23 cellular contexts compared by ENCODE assay signal in genomic region chr14:56219666-56220413, GRCh38.
DNase-seq lines count a peak whose midpoint lies in the region; ATAC-seq, FAIRE-seq and TF ChIP-seq lines count a peak whose summit lies in the region.
"Had no signal": no experiment of that assay in that cellular context is flagged by ENCODE, and none has a peak within 500 bp of the region (broad histone marks: within the 10 kb centered on the region; RNA-seq: fewer than 3 reads in every experiment).

No MANE protein-coding gene starts in this region.

- H3K9me3 Mint-ChIP-seq in neural progenitor cell = no peaks in the 10 kb centered on the region
- H3K9me3 Mint-ChIP-seq: activated CD4-positive, alpha-beta memory T cell treated with anti-CD3 and anti-CD28 coated beads, Interleukin-2, amount 10 ng/mL, durations not matched to agents 7 days and 5 days; IgD-negative memory B cell; neural crest cell; T-helper 2 cell treated with Interferon-gamma antibody and Interleukin-4, amounts not matched to agents 5 μg/mL and 100 μg/mL, for 36 hours had no signal

- H3K79me1 ChIP-seq in H1 (ENCODE audit: low read depth, low read length) = no peaks in the 10 kb centered on the region; the same call in none of the 2 replicates

- no peak overlapping the region for H4K8ac ChIP-seq in H1 (ENCODE audit: extremely low read depth, insufficient read depth, low read length)

- no peak overlapping the region for H2AK5ac ChIP-seq in H1 (ENCODE audit: low read depth, low read length)

- no peaks in the 10 kb centered on the region for H4K20me1 ChIP-seq in GM23248 (ENCODE audit: insufficient read depth)
- no peaks in the 10 kb centered on the region for H4K20me1 ChIP-seq in H1 (replicated peaks in 1 of 2; ENCODE audit: control insufficient read depth in 1 of 2, insufficient read depth in 2 of 2, low read length in 2 of 2)
- peaks cover 17% of the 10 kb centered on the region for H4K20me1 ChIP-seq in neural progenitor cell (ENCODE audit: low read depth)

- no peaks in the 10 kb centered on the region for H3F3A ChIP-seq in GM23248 (ENCODE audit: insufficient read depth)
- no peaks in the 10 kb centered on the region for H3F3A ChIP-seq in neural progenitor cell (ENCODE audit: low read depth)

- DNase-seq in GM23248 (peak; percentile 18), SHP77 treated with DMSO at 0.1 percent for 48 hours (lab: John Stamatoyannopoulos, UW) (peak; percentile 65), H1 (ENCODE audit: low read depth in 1 of 2, low spot score in 2 of 2) (no peak), neural progenitor cell (ENCODE audit: low spot score) (no peak), AG08395 (ENCODE audit: low spot score) (no peak), inferior parietal cortex (ENCODE audit: extremely low spot score) (no peak)
- DNase-seq: activated CD4-positive, alpha-beta memory T cell treated with anti-CD3 and anti-CD28 coated beads, Interleukin-2, amount 10 ng/mL, durations not matched to agents 7 days and 5 days; activated naive CD4-positive, alpha-beta T cell; amniotic stem cell; Calu3; central memory CD4-positive, alpha-beta T cell; mucosa of descending colon; NCI-H1694; NCI-H774; PC-3; psoas muscle; SK-N-SH; small intestine; stimulated activated naive CD4-positive, alpha-beta T cell treated with Interleukin-2 at 50 U/mL for 16 hours had no signal

- H3K4me1 Mint-ChIP-seq in neural progenitor cell = peaks cover 23% of the 10 kb centered on the region
- H3K4me1 Mint-ChIP-seq: activated CD4-positive, alpha-beta memory T cell treated with anti-CD3 and anti-CD28 coated beads, Interleukin-2, amount 10 ng/mL, durations not matched to agents 7 days and 5 days had no signal

- no peak overlapping the region for H3K56ac ChIP-seq in H1 (replicated peaks; ENCODE audit: insufficient read length, low read depth, low read length)

- no peak for ATAC-seq in GM18858 (IDR thresholded peaks at IDR 0.05; ENCODE audit: unreplicated experiment)
- ATAC-seq: mucosa of descending colon, PC-3, psoas muscle had no signal

- no peak overlapping the region for H2BK15ac ChIP-seq in H1 (ENCODE audit: low read length)

- 0 out of 2 replicates have a peak overlapping the region, but pooled peaks have one; percentile 16 for H3K18ac ChIP-seq in H1 (ENCODE audit: extremely low read depth, low read length)

- no peak overlapping the region for H3K27ac Mint-ChIP-seq in neural progenitor cell
- H3K27ac Mint-ChIP-seq: activated CD4-positive, alpha-beta memory T cell treated with anti-CD3 and anti-CD28 coated beads, Interleukin-2, amount 10 ng/mL, durations not matched to agents 7 days and 5 days; IgD-negative memory B cell; T-helper 2 cell treated with Interferon-gamma antibody and Interleukin-4, amounts not matched to agents 5 μg/mL and 100 μg/mL, for 36 hours had no signal

- WGBS in GM23248 (ENCODE audit: low coverage in 1 of 2, low lambda C conversion rate in 2 of 2, missing lambda C conversion rate in 2 of 2), 2 experiments = 30 to 40% methylated on average over 7 of the region's 7 CpGs
- WGBS in H1 (ENCODE audit: extremely low coverage in 1 of 2, insufficient coverage in 1 of 2, insufficient read length in 1 of 2, insufficient replicate concordance in 2 of 2, low coverage in 1 of 2, low lambda C conversion rate in 2 of 2, missing lambda C conversion rate in 1 of 2), 2 experiments = 75% methylated on average over 7 of the region's 7 CpGs; no CpG with 5 or more reads in 1 of the 2 experiments

- H3K23ac ChIP-seq in H1 (ENCODE audit: insufficient read length) = no peak overlapping the region

- H3K4me3 Mint-ChIP-seq in neural progenitor cell = no peak overlapping the region
- H3K4me3 Mint-ChIP-seq: activated CD4-positive, alpha-beta memory T cell treated with anti-CD3 and anti-CD28 coated beads, Interleukin-2, amount 10 ng/mL, durations not matched to agents 7 days and 5 days; IgD-negative memory B cell; neural crest cell; T-helper 2 cell treated with Interferon-gamma antibody and Interleukin-4, amounts not matched to agents 5 μg/mL and 100 μg/mL, for 36 hours had no signal

- TF ChIP-seq POLR2A in H1 (IDR thresholded peaks at IDR 0.05; ENCODE audit: control extremely low read depth in 1 of 2, low read depth in 2 of 2, low read length in 2 of 2) = no peak

- POLR2A ChIA-PET in H1 (lab: Charles Lee; ENCODE audit: partially characterized antibody) = no interaction called here

- H3K27me3 ChIP-seq in GM23248 (replicated peaks; ENCODE audit: insufficient read depth) (no peaks in the 10 kb centered on the region), H1 (replicated peaks in 1 of 4; ENCODE audit: control insufficient read depth in 3 of 4, extremely low read depth in 1 of 4, insufficient read depth in 3 of 4, low read length in 3 of 4) (no peaks in the 10 kb centered on the region), neural progenitor cell (no peaks in the 10 kb centered on the region)

- H4K91ac ChIP-seq in H1 (replicated peaks; ENCODE audit: insufficient read length, low read length) = no peak overlapping the region

- H3K4me3 ChIP-seq in GM23248 = no peak overlapping the region
- H3K4me3 ChIP-seq in H1 (ENCODE audit: extremely low read depth in 1 of 4, insufficient read depth in 2 of 4, low read depth in 3 of 4, low read length in 4 of 4) = no peak overlapping the region
- no peak overlapping the region for H3K4me3 ChIP-seq in neural progenitor cell
- H3K4me3 ChIP-seq: mucosa of descending colon, psoas muscle had no signal

- in situ Hi-C loops in GM23248 (cut with MboI) = no loop called here

- H2BK12ac ChIP-seq in H1 (ENCODE audit: low read depth, low read length) = no peak overlapping the region

- no peak overlapping the region for H4K5ac ChIP-seq in H1 (ENCODE audit: insufficient read length, low read depth, low read length)

- no peak for TF ChIP-seq EP300 in H1 (IDR thresholded peaks at IDR 0.05; ENCODE audit: borderline replicate concordance in 1 of 2, low read depth in 2 of 2, low read length in 2 of 2)

- H3K79me2 ChIP-seq in GM23248 (ENCODE audit: insufficient read depth) (no peaks in the 10 kb centered on the region), H1 (ENCODE audit: control insufficient read depth in 1 of 2, insufficient read depth in 2 of 2, low read length in 2 of 2) (no peaks in the 10 kb centered on the region), neural progenitor cell (ENCODE audit: low read depth) (peaks cover 9% of the 10 kb centered on the region)

- H3K9me3 ChIP-seq in GM23248 (ENCODE audit: low read depth) = no peaks in the 10 kb centered on the region
- H3K9me3 ChIP-seq in H1 (ENCODE audit: insufficient read depth in 2 of 2, low read depth in 1 of 2, low read length in 1 of 2) = no peaks in the 10 kb centered on the region
- no peaks in the 10 kb centered on the region for H3K9me3 ChIP-seq in neural progenitor cell (ENCODE audit: low read depth)
- H3K9me3 ChIP-seq: mucosa of descending colon, psoas muscle, SK-N-SH had no signal

- H2AFZ ChIP-seq in GM23248 (0 out of 2 replicates have a peak overlapping the region, but pooled peaks have one; percentile 25), H1 (ENCODE audit: low read length) (no peak overlapping the region), neural progenitor cell (replicated peaks) (no peak overlapping the region)

- FAIRE-seq in H1 (lab: Jason Lieb, UNC) = no peak
- FAIRE-seq: small intestine had no signal

- no peak overlapping the region for H3K4me2 ChIP-seq in GM23248 (ENCODE audit: unreplicated experiment)
- no peak overlapping the region for H3K4me2 ChIP-seq in H1 (ENCODE audit: insufficient read depth in 1 of 2, low read depth in 2 of 2, low read length in 2 of 2)
- H3K4me2 ChIP-seq in neural progenitor cell = no peak overlapping the region
- H3K4me2 ChIP-seq: SK-N-SH had no signal

- no peak overlapping the region for H3K14ac ChIP-seq in H1 (ENCODE audit: insufficient read length)

- H2BK5ac ChIP-seq in H1 (ENCODE audit: low read depth, low read length) = no peak overlapping the region

- H3K4me1 ChIP-seq in GM23248 (ENCODE audit: insufficient read depth) (peaks cover 16% of the 10 kb centered on the region; the same call in 1 of the 2 replicates), H1 (replicated peaks in 1 of 4; ENCODE audit: control insufficient read depth in 3 of 4, insufficient read depth in 4 of 4, low read length in 3 of 4) (no peaks in the 10 kb centered on the region), neural progenitor cell (peaks cover 34% of the 10 kb centered on the region)

- CTCF ChIA-PET in H1 (lab: Charles Lee; ENCODE audit: partially characterized antibody) = interaction anchor here (1.1 to 1.7 kb wide), 5 partner anchors 13 to 255 kb away, joined by 3 to 4 read pairs (median 3); no protein-coding TSS in a partner anchor

- TF ChIP-seq CTCF in H1 (IDR thresholded peaks at IDR 0.05; ENCODE audit: control extremely low read depth in 1 of 3, insufficient read depth in 1 of 3, low read depth in 1 of 3, low read length in 3 of 3) = no peak
- no peak for TF ChIP-seq CTCF in neural progenitor cell (IDR thresholded peaks at IDR 0.05)

- no peaks in the 10 kb centered on the region for H3K27me3 Mint-ChIP-seq in neural progenitor cell (ENCODE audit: insufficient read depth, low read depth)
- H3K27me3 Mint-ChIP-seq: activated CD4-positive, alpha-beta memory T cell treated with anti-CD3 and anti-CD28 coated beads, Interleukin-2, amount 10 ng/mL, durations not matched to agents 7 days and 5 days; IgD-negative memory B cell had no signal

- H3K9ac ChIP-seq in GM23248 (no peak overlapping the region), H1 (replicated peaks in 1 of 4; ENCODE audit: extremely low read depth in 1 of 4, low read depth in 3 of 4, low read length in 3 of 4) (no peak overlapping the region), neural progenitor cell (no peak overlapping the region)
- H3K9ac ChIP-seq: SK-N-SH had no signal

- no peaks in the 10 kb centered on the region for H3K36me3 Mint-ChIP-seq in neural progenitor cell
- H3K36me3 Mint-ChIP-seq: IgD-negative memory B cell had no signal

- no peak overlapping the region for H3K4ac ChIP-seq in H1 (replicated peaks; ENCODE audit: insufficient read length, low read depth, low read length)

- H3K9me2 ChIP-seq in GM23248 (ENCODE audit: insufficient read depth) = no peaks in the 10 kb centered on the region
- H3K9me2 ChIP-seq: SK-N-SH had no signal

- no peaks in the 10 kb centered on the region for H3K23me2 ChIP-seq in H1 (ENCODE audit: low read depth, low read length)

- H2BK120ac ChIP-seq in H1 (replicated peaks; ENCODE audit: low read depth, low read length) = no peak overlapping the region

- H3K36me3 ChIP-seq in GM23248 (ENCODE audit: low read depth) = no peaks in the 10 kb centered on the region
- no peaks in the 10 kb centered on the region for H3K36me3 ChIP-seq in H1 (ENCODE audit: control insufficient read depth in 2 of 4, insufficient read depth in 4 of 4, low read length in 3 of 4)
- no peaks in the 10 kb centered on the region for H3K36me3 ChIP-seq in neural progenitor cell

- H2BK20ac ChIP-seq in H1 (ENCODE audit: low read length) = no peak overlapping the region

- H3K27ac ChIP-seq in GM23248 (no peak overlapping the region), H1 (ENCODE audit: low read depth, low read length) (no peak overlapping the region), neural progenitor cell (peak overlapping the region; percentile 13)
- H3K27ac ChIP-seq: psoas muscle had no signal

- no peak for TF ChIP-seq RAD21 in H1 (IDR thresholded peaks at IDR 0.05 in 1 of 2, conservative IDR thresholded peaks at IDR 0.05 in 1 of 2; ENCODE audit: low read depth in 2 of 2, low read length in 2 of 2)

TF ChIP-seq in H1, 55 proteins besides CTCF, POLR2A, EP300 and RAD21 (continues in another document):
- TF ChIP-seq SRF (IDR thresholded peaks at IDR 0.05; ENCODE audit: low read depth, low read length) = no peak
- no peak for TF ChIP-seq FOSL1 (IDR thresholded peaks at IDR 0.05; ENCODE audit: insufficient read depth, low read depth, low read length)

Comparison
In these comparisons a context has a peak if more than half of its experiments do, and no peak if none do; other contexts are left out.
1. DNase-seq: peak in GM23248 (single experiment) and SHP77 treated with DMSO at 0.1 percent for 48 hours (single experiment); none in H1 (0 of 2), neural progenitor cell (single experiment), AG08395 (single experiment) and inferior parietal cortex (single experiment).